ENCODE assay signal across 8 cellular contexts in the genomic region with DNA sequence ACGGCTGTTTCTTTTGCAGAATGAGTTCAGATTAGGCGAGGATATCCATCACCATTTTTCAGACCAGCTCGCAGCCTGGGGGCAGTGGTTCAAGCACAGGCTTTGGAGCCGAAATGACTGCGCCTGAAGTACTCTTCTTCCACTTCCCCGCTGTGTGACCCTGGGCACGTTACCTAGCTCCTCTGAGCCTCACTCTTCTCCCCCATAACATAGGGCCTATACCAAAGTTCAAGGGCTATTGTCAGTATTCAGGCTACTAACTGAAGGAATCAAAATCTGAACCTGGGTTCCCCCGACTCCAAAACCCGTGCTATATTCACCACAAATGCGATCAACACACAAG. TPM values are rescaled to one million over a fixed set of nuclear protein-coding genes. Genes with fewer than 3 reads are reported as not detected.
DNase-seq lines count a peak whose midpoint lies in the region; ATAC-seq and TF ChIP-seq lines count a peak whose summit lies in the region.

No MANE protein-coding gene starts in this region.

- H3K4me3 ChIP-seq in heart right ventricle, result peak overlapping the region; percentile 70 to 95 (median 86)
- H3K4me3 ChIP-seq in SK-N-SH (ENCODE audit: low read depth in 2 of 2, low read length in 1 of 2), result peak overlapping the region; percentile 89 to 98
- peak overlapping the region; percentile 100 for H3K4me3 ChIP-seq in fibroblast of villous mesenchyme (ENCODE audit: low read depth, low read length)
- H3K4me3 ChIP-seq in skeletal muscle tissue (ENCODE audit: low read length in 3 of 3), result peak overlapping the region; percentile 91 to 100 (median 99)

- peak overlapping the region; percentile 81; the same call in 1 of the 2 replicates for H2AFZ ChIP-seq in SK-N-SH (ENCODE audit: low read depth)

- DNase-seq in heart right ventricle, result no peak
- DNase-seq in Right ventricle myocardium superior, result no peak
- DNase-seq in SK-N-SH, result no peak
- DNase-seq in fibroblast of villous mesenchyme (ENCODE audit: low read depth), result no peak
- DNase-seq in NCI-H1694 treated with DMSO at 0.1 percent for 48 hours (lab: John Stamatoyannopoulos, UW), result no peak

- POLR2A ChIA-PET in SK-N-SH (lab: Yijun Ruan, JAX), result no interaction called here

- no peaks in the 10 kb centered on the region for H3F3A ChIP-seq in SK-N-SH (replicated peaks; ENCODE audit: insufficient read depth)

- peak in 4 of 8 donors; percentile 2 to 20 (median 2) for ATAC-seq in heart right ventricle
- no peak for ATAC-seq in Right ventricle myocardium superior (ENCODE audit: poor library complexity)
- ATAC-seq in HG03097 (IDR thresholded peaks at IDR 0.05; ENCODE audit: low FRiP score, unreplicated experiment), result no peak
- ATAC-seq in HG02798 (IDR thresholded peaks at IDR 0.05; ENCODE audit: poor library complexity, unreplicated experiment), result no peak

- H3K4me1 ChIP-seq in heart right ventricle, result peaks cover 13 to 43% (median 33%) of the 10 kb centered on the region in 9 donors
- peaks cover 14 to 18% of the 10 kb centered on the region in 2 experiments for H3K4me1 ChIP-seq in SK-N-SH (ENCODE audit: control insufficient read depth in 1 of 2, insufficient read depth in 2 of 2, low read depth in 1 of 2, low read length in 1 of 2)
- peaks cover 24 to 35% (median 25%) of the 10 kb centered on the region in 3 donors for H3K4me1 ChIP-seq in skeletal muscle tissue (ENCODE audit: control insufficient read depth in 3 of 3, insufficient read depth in 3 of 3, low read length in 3 of 3)

- intact Hi-C loops in heart right ventricle (cut with DNase I) (loop anchor here in 4 of 10 donors (10.0 kb wide), 3 partner anchors 58 to 742 kb away; partner anchors contain the start of genes CCND1 (in 1 of the 4) and CPT1A (in 1 of the 4)), Right ventricle myocardium superior (cut with DNase I) (no loop called here)

- H3K79me2 ChIP-seq in SK-N-SH (ENCODE audit: insufficient read depth), result peaks cover 69% of the 10 kb centered on the region

- peak overlapping the region in 9 of 10 donors; percentile 86 to 94 (median 91) for H3K27ac ChIP-seq in heart right ventricle
- H3K27ac ChIP-seq in SK-N-SH (ENCODE audit: low read depth in 2 of 2, low read length in 1 of 2), result peak overlapping the region; percentile 67 to 81; a peak in 3 of 4 replicates
- H3K27ac ChIP-seq in skeletal muscle tissue (ENCODE audit: low read depth, low read length), result peak overlapping the region; percentile 77

- H3K27me3 ChIP-seq in heart right ventricle (no peaks in the 10 kb centered on the region), SK-N-SH (ENCODE audit: insufficient read depth) (no peaks in the 10 kb centered on the region), skeletal muscle tissue (ENCODE audit: control insufficient read depth in 3 of 3, insufficient read depth in 3 of 3, low read length in 3 of 3) (no peaks in the 10 kb centered on the region)

- H3K9ac ChIP-seq in SK-N-SH (peak overlapping the region; percentile 91), skeletal muscle tissue (ENCODE audit: low read depth in 1 of 3, low read length in 3 of 3) (peak overlapping the region; percentile 95 to 98 (median 96))

- 5 to 6% methylated on average over 10 of the region's 10 CpGs for WGBS in heart right ventricle, 2 donors
- under 1% methylated on average over 10 of the region's 10 CpGs for WGBS in SK-N-SH (ENCODE audit: low lambda C conversion rate)

- TF ChIP-seq EP300 in SK-N-SH (IDR thresholded peaks at IDR 0.05; ENCODE audit: borderline replicate concordance in 1 of 2, low read depth in 1 of 2, low read length in 1 of 2), result no peak

- H3K9me3 ChIP-seq in heart right ventricle (no peaks in the 10 kb centered on the region), SK-N-SH (no peaks in the 10 kb centered on the region), skeletal muscle tissue (ENCODE audit: control insufficient read depth in 3 of 3, low read length in 3 of 3) (no peaks in the 10 kb centered on the region)

- H4K20me1 ChIP-seq in SK-N-SH (ENCODE audit: insufficient read depth), result peaks cover 7% of the 10 kb centered on the region; the same call in 1 of the 2 replicates

- CTCF ChIA-PET in SK-N-SH (lab: Yijun Ruan, JAX), result no interaction called here

- TF ChIP-seq CTCF in heart right ventricle (IDR thresholded peaks at IDR 0.05) (no peak), SK-N-SH (IDR thresholded peaks at IDR 0.05) (no peak; the same call in 1 of the 2 replicates), fibroblast of villous mesenchyme (IDR thresholded peaks at IDR 0.05; ENCODE audit: insufficient read depth, low read depth, low read length) (no peak)

- H3K9me2 ChIP-seq in SK-N-SH, result no peaks in the 10 kb centered on the region

- no peak for TF ChIP-seq RAD21 in SK-N-SH (IDR thresholded peaks at IDR 0.05; ENCODE audit: low read length)

- H3K4me2 ChIP-seq in SK-N-SH, result peak overlapping the region; percentile 90

- H3K36me3 ChIP-seq in heart right ventricle (peaks cover 0 to 49% (median 14%) of the 10 kb centered on the region in 9 donors), SK-N-SH (replicated peaks in 1 of 2; ENCODE audit: control insufficient read depth in 1 of 2, insufficient read depth in 2 of 2, low read length in 1 of 2) (peaks cover 8 to 27% of the 10 kb centered on the region in 2 experiments), skeletal muscle tissue (ENCODE audit: control insufficient read depth in 3 of 3, insufficient read depth in 3 of 3, low read length in 3 of 3) (peaks cover 17 to 27% (median 22%) of the 10 kb centered on the region in 3 donors)

TF ChIP-seq in SK-N-SH, 30 proteins besides CTCF, POLR2A, EP300 and RAD21 (continues in another document):
- TF ChIP-seq NRF1 (IDR thresholded peaks at IDR 0.05; ENCODE audit: low read depth, low read length) (no peak), FOXM1 (IDR thresholded peaks at IDR 0.05; ENCODE audit: low read depth) (no peak), POLR2AphosphoS5 (IDR thresholded peaks at IDR 0.05; ENCODE audit: low read depth, low read length) (no peak), RCOR1 (IDR thresholded peaks at IDR 0.05; ENCODE audit: low read length) (no peak), RFX5 (IDR thresholded peaks at IDR 0.05; ENCODE audit: low read length) (no peak), TEAD4 (IDR thresholded peaks at IDR 0.05; ENCODE audit: borderline replicate concordance, insufficient read depth) (no peak), GABPA (IDR thresholded peaks at IDR 0.05; ENCODE audit: low read depth) (no peak), NFIC (IDR thresholded peaks at IDR 0.05; ENCODE audit: borderline replicate concordance) (no peak), YY1 (IDR thresholded peaks at IDR 0.05; ENCODE audit: low read depth) (no peak), ELF1 (IDR thresholded peaks at IDR 0.05) (no peak), IRF3 (IDR thresholded peaks at IDR 0.05; ENCODE audit: low read depth, low read length) (no peak), FOXJ3 (CRISPR knock-in tag; IDR thresholded peaks at IDR 0.05) (no peak)
- TF ChIP-seq, protein P1, sequence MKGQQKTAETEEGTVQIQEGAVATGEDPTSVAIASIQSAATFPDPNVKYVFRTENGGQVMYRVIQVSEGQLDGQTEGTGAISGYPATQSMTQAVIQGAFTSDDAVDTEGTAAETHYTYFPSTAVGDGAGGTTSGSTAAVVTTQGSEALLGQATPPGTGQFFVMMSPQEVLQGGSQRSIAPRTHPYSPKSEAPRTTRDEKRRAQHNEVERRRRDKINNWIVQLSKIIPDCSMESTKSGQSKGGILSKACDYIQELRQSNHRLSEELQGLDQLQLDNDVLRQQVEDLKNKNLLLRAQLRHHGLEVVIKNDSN (IDR thresholded peaks at IDR 0.05; ENCODE audit: borderline replicate concordance, low read depth), result no peak

RNA-seq across cellular contexts. Expression of gene MRPL21, which starts 0.4 kb away (rescaled TPM):
- 100 to 1,000 TPM in 4 of 10 donors, 10 to 100 TPM in 6; 63.2 to 138 (median 96.7) TPM for total RNA-seq in heart right ventricle
- polyA plus RNA-seq in heart right ventricle, result 100 to 1,000 TPM; 139 to 186 TPM
- 124 TPM for total RNA-seq in Right ventricle myocardium superior
- polyA plus RNA-seq in SK-N-SH (2012; rRNA removed), result 98.3 and 125 TPM in 2 replicates
- polyA plus RNA-seq in SK-N-SH (2012; cell fraction: cytosol; rRNA removed), result 84.3 and 115 TPM in 2 replicates
- 54.2 and 63.0 TPM in 2 replicates for polyA plus RNA-seq in SK-N-SH (2012; cell fraction: nucleus; rRNA removed)
- 43.5 and 47.1 TPM in 2 replicates for total RNA-seq in fibroblast of villous mesenchyme
- 53.2 TPM for total RNA-seq in skeletal muscle tissue

RNA-seq across cellular contexts. Expression of gene IGHMBP2, which starts 0.4 kb away (rescaled TPM):
- 10 to 100 TPM in 8 of 10 donors, 1 to 10 TPM in 2; 9.0 to 17.7 (median 12.1) TPM for total RNA-seq in heart right ventricle
- polyA plus RNA-seq in heart right ventricle, result 10 to 100 TPM in 1 of 2 donors, 1 to 10 TPM in 1; 9.1 to 24.3 TPM
- 13.5 TPM for total RNA-seq in Right ventricle myocardium superior
- 7.8 and 9.0 TPM in 2 replicates for polyA plus RNA-seq in SK-N-SH (2012; rRNA removed)
- 2.7 and 5.2 TPM in 2 replicates for polyA plus RNA-seq in SK-N-SH (2012; cell fraction: cytosol; rRNA removed)
- 29.1 and 32.4 TPM in 2 replicates for polyA plus RNA-seq in SK-N-SH (2012; cell fraction: nucleus; rRNA removed)
- 9.9 and 14.2 TPM in 2 replicates for total RNA-seq in fibroblast of villous mesenchyme
- 11.0 TPM for total RNA-seq in skeletal muscle tissue
